ENCODE assay signal across 8 cellular contexts in genomic region chr20:33291830-33292355, GRCh38. TPM values are rescaled to one million over a fixed set of nuclear protein-coding genes. Genes with fewer than 3 reads are reported as not detected.
DNase-seq lines count a peak whose midpoint lies in the region; TF ChIP-seq lines count a peak whose summit lies in the region.

No MANE protein-coding gene starts in this region.

- peaks cover 72% of the 10 kb centered on the region for H3K27me3 Mint-ChIP-seq in mesothelial cell of epicardium (ENCODE audit: low read depth)

- H3K27ac Mint-ChIP-seq in mesothelial cell of epicardium, result no peak overlapping the region

- TF ChIP-seq CTCF in GM10248 (IDR thresholded peaks at IDR 0.05; ENCODE audit: control extremely low read depth, extremely low read depth, low read depth, missing control alignments) (peak; percentile 79), mesothelial cell of epicardium (IDR thresholded peaks at IDR 0.05; ENCODE audit: unreplicated experiment) (peak; percentile 95)

- CTCF ChIA-PET in GM10248 (lab: Yijun Ruan, JAX), result interaction anchor here (0.7 to 2.2 kb wide), 9 partner anchors 8 to 497 kb away, joined by 3 to 17 read pairs (median 4); no protein-coding TSS in a partner anchor

- H3K4me1 Mint-ChIP-seq in mesothelial cell of epicardium, result no peaks in the 10 kb centered on the region

- H3K36me3 Mint-ChIP-seq in mesothelial cell of epicardium, result no peaks in the 10 kb centered on the region

- POLR2A ChIA-PET in GM10248 (lab: Yijun Ruan, JAX), result no interaction called here

- H3K9me3 Mint-ChIP-seq in mesothelial cell of epicardium, result no peaks in the 10 kb centered on the region

- H3K4me3 Mint-ChIP-seq in mesothelial cell of epicardium, result no peak overlapping the region

- peak; percentile 73 for DNase-seq in GM10248 (ENCODE audit: extremely low spot score)
- peak; percentile 73 for DNase-seq in NAMALWA (ENCODE audit: low spot score)
- DNase-seq in activated CD4-positive, alpha-beta T cell treated with anti-CD3 and anti-CD28 coated beads for 4 hours, result peak; percentile 40 to 67
- peak; percentile 40 for DNase-seq in cerebellar cortex (ENCODE audit: low spot score)
- peak in 1 of 2 experiments; percentile 63 for DNase-seq in mesothelial cell of epicardium (ENCODE audit: low spot score in 2 of 2, unreplicated experiment in 2 of 2)
- peak; percentile 86 for DNase-seq in stimulated activated CD8-positive, alpha-beta memory T cell treated with anti-CD3 and anti-CD28 coated beads, Interleukin-4, amount 100 ng/mL, for 48 hours
- no peak for DNase-seq in cerebellar nuclear complex (lab: John Stamatoyannopoulos, UW)
- no peak for DNase-seq in SIG-M5 treated with dmso at 0.1 percent for 504 hours (lab: John Stamatoyannopoulos, UW; ENCODE audit: unreplicated experiment)

RNA-seq across cellular contexts. Expression of gene BPIFB1, which starts 8.9 kb away (rescaled TPM):
- total RNA-seq in mesothelial cell of epicardium, result not detected in 3 replicates

RNA-seq across cellular contexts. Expression of gene BPIFA1, which starts 56.1 kb away (rescaled TPM):
- total RNA-seq in mesothelial cell of epicardium, result not detected in 3 replicates

Comparison
In these comparisons a context has a peak if more than half of its experiments do, and no peak if none do; other contexts are left out.
1. DNase-seq: peak in GM10248 (single experiment), NAMALWA (single experiment), activated CD4-positive, alpha-beta T cell treated with anti-CD3 and anti-CD28 coated beads for 4 hours (2 of 2), cerebellar cortex (single experiment) and stimulated activated CD8-positive, alpha-beta memory T cell treated with anti-CD3 and anti-CD28 coated beads, Interleukin-4, amount 100 ng/mL, for 48 hours (single experiment); none in cerebellar nuclear complex (0 of 2) and SIG-M5 treated with dmso at 0.1 percent for 504 hours (single experiment).